ENCODE assay signal across 8 cellular contexts in the genomic region with DNA sequence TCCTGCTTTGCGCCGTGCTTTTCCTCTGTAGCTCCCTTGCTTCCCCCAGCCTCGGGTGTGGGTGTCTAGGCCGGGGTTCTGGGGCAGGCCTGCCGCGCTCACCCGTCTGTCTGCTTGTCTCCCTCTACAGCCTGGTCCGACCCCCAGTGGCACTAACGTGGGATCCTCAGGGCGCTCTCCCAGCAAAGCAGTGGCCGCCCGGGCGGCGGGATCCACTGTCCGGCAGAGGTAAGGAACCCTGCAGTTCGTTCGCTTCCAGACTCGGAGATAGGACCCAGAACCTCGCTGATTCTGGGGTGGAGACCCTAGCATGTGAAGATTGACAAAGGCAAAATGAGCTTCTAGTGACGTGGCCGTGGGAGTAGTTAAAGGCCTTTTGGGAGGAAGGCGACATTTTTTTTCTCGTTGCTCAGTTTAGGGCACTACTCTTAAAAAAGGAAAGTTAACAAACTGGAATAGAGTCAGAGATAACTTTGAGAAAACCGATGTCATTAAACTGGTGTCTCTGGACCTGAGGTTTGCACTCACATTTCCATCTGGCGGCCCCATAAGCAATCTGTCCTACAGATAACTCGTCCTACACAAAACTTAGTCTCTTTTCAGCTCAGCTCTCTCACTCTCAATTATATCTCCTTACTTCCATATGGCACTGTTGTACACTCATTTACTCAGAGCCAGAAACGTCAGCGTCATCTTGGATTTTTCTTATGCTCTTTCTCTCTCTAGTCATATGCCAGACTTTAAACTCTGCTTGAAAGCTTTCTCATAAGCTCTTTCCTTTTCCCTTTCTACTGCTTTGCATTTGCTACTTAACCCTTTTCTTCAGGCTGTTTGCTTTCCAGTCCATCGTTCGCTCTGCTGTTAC. TPM values are rescaled to one million over a fixed set of nuclear protein-coding genes. Genes with fewer than 3 reads are reported as not detected.
DNase-seq lines count a peak whose midpoint lies in the region; ATAC-seq and TF ChIP-seq lines count a peak whose summit lies in the region.

No MANE protein-coding gene starts in this region.

- H3K27ac ChIP-seq in right lobe of liver (peak overlapping the region; percentile 99), transverse colon (peak overlapping the region; percentile 89 to 96 (median 94))

- intact Hi-C loops in MCF 10A (cut with micrococcal nuclease): no loop called here
- intact Hi-C loops in right lobe of liver (cut with DNase I): no loop called here
- intact Hi-C loops in transverse colon (cut with DNase I; ENCODE audit: low total_unique reads): loop anchor here (1.0 kb wide), 1 partner anchor 36 kb away; no protein-coding TSS in a partner anchor

- no peak for TF ChIP-seq CTCF in AG09309 (IDR thresholded peaks at IDR 0.05; ENCODE audit: control insufficient read depth, insufficient read depth, low read depth, low read length, missing control alignments)
- TF ChIP-seq CTCF in MCF 10A (IDR thresholded peaks at IDR 0.05; ENCODE audit: unreplicated experiment): no peak
- no peak for TF ChIP-seq CTCF in right lobe of liver (IDR thresholded peaks at IDR 0.05)
- no peak for TF ChIP-seq CTCF in transverse colon (IDR thresholded peaks at IDR 0.05)

- H3K27me3 ChIP-seq in right lobe of liver (no peaks in the 10 kb centered on the region), transverse colon (no peaks in the 10 kb centered on the region)

- H3K9me3 Mint-ChIP-seq in MCF 10A (ENCODE audit: unreplicated experiment): no peaks in the 10 kb centered on the region

- peaks cover 63% of the 10 kb centered on the region for H3K36me3 Mint-ChIP-seq in MCF 10A (ENCODE audit: insufficient read depth, unreplicated experiment)

- peaks cover 0 to 35% (median 18%) of the 10 kb centered on the region in 4 donors for H3K4me1 ChIP-seq in right lobe of liver
- H3K4me1 ChIP-seq in transverse colon: peaks cover 16 to 47% (median 34%) of the 10 kb centered on the region in 4 donors

- in situ Hi-C loops in transverse colon (cut with MboI; ENCODE audit: low pct_ligation_motif_present in 1 of 4, low pct_unique_long_range_greater_than_20kb in 1 of 4, low sequenced_read_pairs in 3 of 4): no loop called here

- BruUV-seq in MCF 10A (replicated peaks; lab: Mats Ljungman, UMichigan): TSS peak; percentile 58

- H3K27me3 Mint-ChIP-seq in MCF 10A (ENCODE audit: insufficient read depth, unreplicated experiment): no peaks in the 10 kb centered on the region

- H3K36me3 ChIP-seq in right lobe of liver: peaks cover 0 to 6% (median under 1%) of the 10 kb centered on the region in 4 donors
- H3K36me3 ChIP-seq in transverse colon: no peaks in the 10 kb centered on the region

- TF ChIP-seq EP300 in transverse colon (IDR thresholded peaks at IDR 0.05; ENCODE audit: low read depth): no peak

- peaks cover 44% of the 10 kb centered on the region for H3K4me1 Mint-ChIP-seq in MCF 10A (ENCODE audit: insufficient read depth, unreplicated experiment)

- no peaks in the 10 kb centered on the region for H3K9me3 ChIP-seq in right lobe of liver
- no peaks in the 10 kb centered on the region for H3K9me3 ChIP-seq in transverse colon

- H3K27ac Mint-ChIP-seq in MCF 10A (ENCODE audit: low read depth, unreplicated experiment): peak overlapping the region; percentile 100

- H3K4me3 Mint-ChIP-seq in MCF 10A (ENCODE audit: unreplicated experiment): peak overlapping the region; percentile 98

- 4% methylated on average over 22 of the region's 30 CpGs for WGBS in right lobe of liver (ENCODE audit: insufficient coverage, low coverage, low lambda C conversion rate, missing lambda C conversion rate)
- 8 to 25% methylated on average over 7 to 26 of the region's 30 CpGs for WGBS in transverse colon (ENCODE audit: low coverage in 1 of 2), 2 donors

- TF ChIP-seq POLR2A in right lobe of liver (IDR thresholded peaks at IDR 0.05): no peak
- TF ChIP-seq POLR2A in transverse colon (IDR thresholded peaks at IDR 0.05): no peak

- CTCF ChIA-PET in MCF 10A (lab: Yijun Ruan, JAX): interaction anchor here (0.6 to 4.9 kb wide), 14 partner anchors 10 to 1215 kb away, joined by 3 to 33 read pairs (median 3); no protein-coding TSS in a partner anchor

- DNase-seq in AG09309 (ENCODE audit: low read depth) (no peak), MCF 10A (ENCODE audit: unreplicated experiment) (no peak), right lobe of liver (no peak), transverse colon (no peak), NCI-H1417 treated with DMSO at 0.1 percent for 48 hours (lab: John Stamatoyannopoulos, UW) (no peak)
- no peak for DNase-seq in activated effector memory CD4-positive, alpha-beta T cell treated with Interleukin-2 at 50 U/mL for 16 hours

- peak; percentile 16 for ATAC-seq in GM19324 (IDR thresholded peaks at IDR 0.05; ENCODE audit: low FRiP score, unreplicated experiment)
- ATAC-seq in HG03565 (IDR thresholded peaks at IDR 0.05; ENCODE audit: unreplicated experiment): peak; percentile 17
- peak; percentile 28 to 39 (median 38) for ATAC-seq in right lobe of liver

- POLR2A ChIA-PET in MCF 10A (lab: Yijun Ruan, JAX): interaction anchor here (0.6 to 3.2 kb wide), 24 partner anchors 9 to 1165 kb away, joined by 3 to 31 read pairs (median 4); partner anchors contain the start of genes NR4A3, STX17, TEX10 and TGFBR1

- H3K4me3 ChIP-seq in AG09309 (ENCODE audit: control insufficient read depth, low read depth, low read length) (peak overlapping the region; percentile 62), right lobe of liver (peak overlapping the region; percentile 81 to 98 (median 94)), transverse colon (peak overlapping the region; percentile 76 to 97 (median 87))

RNA-seq across cellular contexts. Expression of gene SEC61B, which starts 0.6 kb away (rescaled TPM):
- 238 and 324 TPM in 2 replicates for total RNA-seq in MCF 10A (2022)
- total RNA-seq in right lobe of liver: 100 to 1,000 TPM in 5 of 6 experiments, 10 to 100 TPM in 1; 85.1 to 158 (median 131) TPM
- 10 to 100 TPM; 10.1 to 72.5 (median 42.0) TPM for total RNA-seq in transverse colon

RNA-seq across cellular contexts. Expression of gene ALG2, which starts 0.9 kb away (rescaled TPM):
- 54.6 and 54.7 TPM in 2 replicates for total RNA-seq in MCF 10A (2022)
- total RNA-seq in right lobe of liver: 10 to 100 TPM; 26.2 to 32.6 (median 27.7) TPM
- total RNA-seq in transverse colon: 10 to 100 TPM in 3 of 4 donors, 1 to 10 TPM in 1; 7.9 to 38.4 (median 22.3) TPM
